1 cellular context compared by ENCODE assay signal in genomic region chr13:65679240-65679639, GRCh38.
TF ChIP-seq lines count a peak whose summit lies in the region.

No MANE protein-coding gene starts in this region.

TF ChIP-seq in SK-N-SH, 30 proteins besides CTCF, POLR2A, EP300 and RAD21 (continued from another document):
- TF ChIP-seq REST (IDR thresholded peaks at IDR 0.05; ENCODE audit: low read depth, low read length) (no peak), NFIC (IDR thresholded peaks at IDR 0.05; ENCODE audit: borderline replicate concordance) (no peak), ELF1 (IDR thresholded peaks at IDR 0.05) (no peak), IRF3 (IDR thresholded peaks at IDR 0.05; ENCODE audit: low read depth, low read length) (no peak), FOXJ3 (CRISPR knock-in tag; IDR thresholded peaks at IDR 0.05) (no peak), TCF12 (IDR thresholded peaks at IDR 0.05) (peak; percentile 81)
